1 cellular context compared by ENCODE assay signal in genomic region chr10:118046491-118047362, GRCh38.
TF ChIP-seq lines count a peak whose summit lies in the region.

RAB11FIP2 (minus strand) TSS chr10:118046941; CDS start chr10:118046163, 778 bp downstream.

TF ChIP-seq in WTC11, 78 proteins besides CTCF, POLR2A, EP300 and RAD21 (continued from another document):
- no peak for TF ChIP-seq GTF2I (CRISPR knock-in tag; conservative IDR thresholded peaks at IDR 0.05)
- peak; percentile 59; the same call in 1 of the 2 replicates for TF ChIP-seq TP53 (CRISPR knock-in tag; IDR thresholded peaks at IDR 0.05)
- peak; percentile 85 for TF ChIP-seq ZNF263 (CRISPR knock-in tag; IDR thresholded peaks at IDR 0.05; ENCODE audit: low read depth)
- TF ChIP-seq ZNF281 (CRISPR knock-in tag; IDR thresholded peaks at IDR 0.05): no peak
- TF ChIP-seq, protein P1, sequence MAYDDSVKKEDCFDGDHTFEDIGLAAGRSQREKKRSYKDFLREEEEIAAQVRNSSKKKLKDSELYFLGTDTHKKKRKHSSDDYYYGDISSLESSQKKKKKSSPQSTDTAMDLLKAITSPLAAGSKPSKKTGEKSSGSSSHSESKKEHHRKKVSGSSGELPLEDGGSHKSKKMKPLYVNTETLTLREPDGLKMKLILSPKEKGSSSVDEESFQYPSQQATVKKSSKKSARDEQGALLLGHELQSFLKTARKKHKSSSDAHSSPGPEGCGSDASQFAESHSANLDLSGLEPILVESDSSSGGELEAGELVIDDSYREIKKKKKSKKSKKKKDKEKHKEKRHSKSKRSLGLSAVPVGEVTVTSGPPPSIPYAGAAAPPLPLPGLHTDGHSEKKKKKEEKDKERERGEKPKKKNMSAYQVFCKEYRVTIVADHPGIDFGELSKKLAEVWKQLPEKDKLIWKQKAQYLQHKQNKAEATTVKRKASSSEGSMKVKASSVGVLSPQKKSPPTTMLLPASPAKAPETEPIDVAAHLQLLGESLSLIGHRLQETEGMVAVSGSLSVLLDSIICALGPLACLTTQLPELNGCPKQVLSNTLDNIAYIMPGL (CRISPR knock-in tag; IDR thresholded peaks at IDR 0.05): peak; percentile 74; the same call in 1 of the 2 replicates
- TF ChIP-seq IRF1 (CRISPR knock-in tag; IDR thresholded peaks at IDR 0.05): peak; percentile 22; the same call in 1 of the 2 replicates
- peak; percentile 78; the same call in 1 of the 2 replicates for TF ChIP-seq NR3C1 (CRISPR knock-in tag; conservative IDR thresholded peaks at IDR 0.05; ENCODE audit: low read depth)
- TF ChIP-seq RELA (CRISPR knock-in tag; IDR thresholded peaks at IDR 0.05; ENCODE audit: borderline replicate concordance): 0 out of 2 replicates have a peak, but pooled peaks have one; percentile 18
- peak; percentile 49; the same call in 1 of the 2 replicates for TF ChIP-seq ETV6 (CRISPR knock-in tag; IDR thresholded peaks at IDR 0.05)
- TF ChIP-seq USF1 (CRISPR knock-in tag; IDR thresholded peaks at IDR 0.05): peak; percentile 45; the same call in 1 of the 2 replicates
- TF ChIP-seq NR2C2 (CRISPR knock-in tag; IDR thresholded peaks at IDR 0.05): peak; percentile 89
- 0 out of 2 replicates have a peak, but pooled peaks have one; percentile 62 for TF ChIP-seq JUN (CRISPR knock-in tag; IDR thresholded peaks at IDR 0.05)
- TF ChIP-seq TEAD1 (CRISPR knock-in tag; IDR thresholded peaks at IDR 0.05): peak; percentile 51
- TF ChIP-seq SP1 (CRISPR knock-in tag; conservative IDR thresholded peaks at IDR 0.05): peak; percentile 95
- 0 out of 2 replicates have a peak, but pooled peaks have one; percentile 65 for TF ChIP-seq ESRRA (CRISPR knock-in tag; IDR thresholded peaks at IDR 0.05; ENCODE audit: borderline replicate concordance)
